24 cellular contexts compared by ENCODE assay signal in genomic region chr14:98606041-98606640, GRCh38.
"Had no signal": no experiment of that assay in that cellular context is flagged by ENCODE, and none has a peak within 500 bp of the region (broad histone marks: within the 10 kb centered on the region; RNA-seq: fewer than 3 reads in every experiment).

No MANE protein-coding gene starts in this region.

- DNase-seq: Kasumi-1, MV-4-11, NCI-H1048, NCI-H1105, NCI-H1436 treated with DMSO at 0.1 percent for 48 hours, NCI-H1694, NCI-H187 treated with DMSO at 0.1 percent for 48 hours, NCI-H2029 treated with DMSO at 0.1 percent for 48 hours, NCI-H2171, NCI-H226, NCI-H446, NCI-H510A, NCI-H524 treated with DMSO at 0.1 percent for 48 hours, NCI-H69, NCI-H774, Right ventricle myocardium superior, RPMI8226, SIG-M5 had no signal

- H3K36me3 Mint-ChIP-seq: IgD-negative memory B cell had no signal

- H3K36me3 ChIP-seq: SJSA1 had no signal

- H3K4me3 ChIP-seq: K562, SJSA1, SK-N-MC had no signal

- H3K4me1 Mint-ChIP-seq: IgD-negative memory B cell had no signal

- H3K27ac Mint-ChIP-seq: IgD-negative memory B cell had no signal

- H3K27me3 ChIP-seq: SJSA1 had no signal

- H3K9me3 ChIP-seq: SJSA1 had no signal

- H3K27me3 Mint-ChIP-seq: IgD-negative memory B cell had no signal

- H3K27ac ChIP-seq: HL-60, KMS-11, SJSA1, SK-N-MC had no signal

- H3K4me3 Mint-ChIP-seq: IgD-negative memory B cell had no signal

- H3K4me1 ChIP-seq: SJSA1 had no signal
